ENCODE assay signal across 1 cellular context in the genomic region with DNA sequence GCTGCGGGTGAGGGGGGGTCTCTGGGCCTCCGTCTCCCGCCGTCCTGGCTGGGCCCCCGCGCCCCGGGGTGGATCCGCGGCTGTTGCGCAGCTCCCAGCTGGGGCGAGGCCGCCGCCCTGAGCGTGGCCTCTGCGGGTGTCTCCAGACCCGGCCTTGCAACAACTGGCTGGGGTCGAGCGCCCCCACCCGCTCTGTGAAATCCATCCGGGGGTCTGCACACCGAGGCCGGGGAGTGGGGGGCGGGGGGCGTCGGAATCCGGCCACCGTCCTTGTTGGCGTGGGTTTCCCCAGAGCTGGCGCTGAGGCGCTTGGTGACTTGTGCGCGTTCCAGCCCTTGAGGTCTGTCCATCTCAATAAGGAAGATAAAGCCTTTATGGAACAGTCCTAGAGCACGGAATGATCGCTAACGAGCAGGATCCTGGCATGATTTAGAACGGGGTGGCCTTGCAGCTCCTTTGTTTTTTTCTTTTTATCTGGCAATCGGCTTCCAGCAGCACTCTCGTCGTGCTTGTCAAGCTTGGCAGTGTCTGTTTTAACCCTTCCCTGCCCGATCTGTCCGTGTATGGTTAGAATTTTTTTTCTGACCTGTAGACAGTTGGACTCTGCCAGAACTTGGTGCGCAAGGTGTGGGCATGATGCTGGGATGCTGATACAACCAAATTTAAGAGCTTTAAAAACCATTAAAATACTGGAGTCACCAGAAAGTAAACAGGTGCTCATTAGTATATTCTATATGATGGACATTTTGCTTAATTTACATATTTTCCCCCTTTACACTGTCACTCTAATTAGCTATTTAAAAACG.
TF ChIP-seq lines count a peak whose summit lies in the region.

No MANE protein-coding gene starts in this region.

TF ChIP-seq in HepG2, 621 proteins besides CTCF, POLR2A, EP300 and RAD21 (continued from another document and continues in another):
- TF ChIP-seq, protein P1, sequence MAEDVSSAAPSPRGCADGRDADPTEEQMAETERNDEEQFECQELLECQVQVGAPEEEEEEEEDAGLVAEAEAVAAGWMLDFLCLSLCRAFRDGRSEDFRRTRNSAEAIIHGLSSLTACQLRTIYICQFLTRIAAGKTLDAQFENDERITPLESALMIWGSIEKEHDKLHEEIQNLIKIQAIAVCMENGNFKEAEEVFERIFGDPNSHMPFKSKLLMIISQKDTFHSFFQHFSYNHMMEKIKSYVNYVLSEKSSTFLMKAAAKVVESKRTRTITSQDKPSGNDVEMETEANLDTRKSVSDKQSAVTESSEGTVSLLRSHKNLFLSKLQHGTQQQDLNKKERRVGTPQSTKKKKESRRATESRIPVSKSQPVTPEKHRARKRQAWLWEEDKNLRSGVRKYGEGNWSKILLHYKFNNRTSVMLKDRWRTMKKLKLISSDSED (CRISPR knock-in tag; IDR thresholded peaks at IDR 0.05) = no peak
- TF ChIP-seq, protein P2, sequence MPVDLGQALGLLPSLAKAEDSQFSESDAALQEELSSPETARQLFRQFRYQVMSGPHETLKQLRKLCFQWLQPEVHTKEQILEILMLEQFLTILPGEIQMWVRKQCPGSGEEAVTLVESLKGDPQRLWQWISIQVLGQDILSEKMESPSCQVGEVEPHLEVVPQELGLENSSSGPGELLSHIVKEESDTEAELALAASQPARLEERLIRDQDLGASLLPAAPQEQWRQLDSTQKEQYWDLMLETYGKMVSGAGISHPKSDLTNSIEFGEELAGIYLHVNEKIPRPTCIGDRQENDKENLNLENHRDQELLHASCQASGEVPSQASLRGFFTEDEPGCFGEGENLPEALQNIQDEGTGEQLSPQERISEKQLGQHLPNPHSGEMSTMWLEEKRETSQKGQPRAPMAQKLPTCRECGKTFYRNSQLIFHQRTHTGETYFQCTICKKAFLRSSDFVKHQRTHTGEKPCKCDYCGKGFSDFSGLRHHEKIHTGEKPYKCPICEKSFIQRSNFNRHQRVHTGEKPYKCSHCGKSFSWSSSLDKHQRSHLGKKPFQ (CRISPR knock-in tag; IDR thresholded peaks at IDR 0.05; ENCODE audit: insufficient replicate concordance) = no peak
- TF ChIP-seq TCF7L2 (IDR thresholded peaks at IDR 0.05; ENCODE audit: low read depth, low read length) = no peak
- no peak for TF ChIP-seq HMG20A (CRISPR knock-in tag; IDR thresholded peaks at IDR 0.05; ENCODE audit: borderline replicate concordance)
- TF ChIP-seq ZNF782 (CRISPR knock-in tag; IDR thresholded peaks at IDR 0.05; ENCODE audit: borderline replicate concordance) = no peak
- TF ChIP-seq BORCS8-MEF2B (CRISPR knock-in tag; IDR thresholded peaks at IDR 0.05) = no peak
- TF ChIP-seq, protein P3, sequence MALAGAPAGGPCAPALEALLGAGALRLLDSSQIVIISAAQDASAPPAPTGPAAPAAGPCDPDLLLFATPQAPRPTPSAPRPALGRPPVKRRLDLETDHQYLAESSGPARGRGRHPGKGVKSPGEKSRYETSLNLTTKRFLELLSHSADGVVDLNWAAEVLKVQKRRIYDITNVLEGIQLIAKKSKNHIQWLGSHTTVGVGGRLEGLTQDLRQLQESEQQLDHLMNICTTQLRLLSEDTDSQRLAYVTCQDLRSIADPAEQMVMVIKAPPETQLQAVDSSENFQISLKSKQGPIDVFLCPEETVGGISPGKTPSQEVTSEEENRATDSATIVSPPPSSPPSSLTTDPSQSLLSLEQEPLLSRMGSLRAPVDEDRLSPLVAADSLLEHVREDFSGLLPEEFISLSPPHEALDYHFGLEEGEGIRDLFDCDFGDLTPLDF (CRISPR knock-in tag; IDR thresholded peaks at IDR 0.05) = no peak
- TF ChIP-seq, protein P4, sequence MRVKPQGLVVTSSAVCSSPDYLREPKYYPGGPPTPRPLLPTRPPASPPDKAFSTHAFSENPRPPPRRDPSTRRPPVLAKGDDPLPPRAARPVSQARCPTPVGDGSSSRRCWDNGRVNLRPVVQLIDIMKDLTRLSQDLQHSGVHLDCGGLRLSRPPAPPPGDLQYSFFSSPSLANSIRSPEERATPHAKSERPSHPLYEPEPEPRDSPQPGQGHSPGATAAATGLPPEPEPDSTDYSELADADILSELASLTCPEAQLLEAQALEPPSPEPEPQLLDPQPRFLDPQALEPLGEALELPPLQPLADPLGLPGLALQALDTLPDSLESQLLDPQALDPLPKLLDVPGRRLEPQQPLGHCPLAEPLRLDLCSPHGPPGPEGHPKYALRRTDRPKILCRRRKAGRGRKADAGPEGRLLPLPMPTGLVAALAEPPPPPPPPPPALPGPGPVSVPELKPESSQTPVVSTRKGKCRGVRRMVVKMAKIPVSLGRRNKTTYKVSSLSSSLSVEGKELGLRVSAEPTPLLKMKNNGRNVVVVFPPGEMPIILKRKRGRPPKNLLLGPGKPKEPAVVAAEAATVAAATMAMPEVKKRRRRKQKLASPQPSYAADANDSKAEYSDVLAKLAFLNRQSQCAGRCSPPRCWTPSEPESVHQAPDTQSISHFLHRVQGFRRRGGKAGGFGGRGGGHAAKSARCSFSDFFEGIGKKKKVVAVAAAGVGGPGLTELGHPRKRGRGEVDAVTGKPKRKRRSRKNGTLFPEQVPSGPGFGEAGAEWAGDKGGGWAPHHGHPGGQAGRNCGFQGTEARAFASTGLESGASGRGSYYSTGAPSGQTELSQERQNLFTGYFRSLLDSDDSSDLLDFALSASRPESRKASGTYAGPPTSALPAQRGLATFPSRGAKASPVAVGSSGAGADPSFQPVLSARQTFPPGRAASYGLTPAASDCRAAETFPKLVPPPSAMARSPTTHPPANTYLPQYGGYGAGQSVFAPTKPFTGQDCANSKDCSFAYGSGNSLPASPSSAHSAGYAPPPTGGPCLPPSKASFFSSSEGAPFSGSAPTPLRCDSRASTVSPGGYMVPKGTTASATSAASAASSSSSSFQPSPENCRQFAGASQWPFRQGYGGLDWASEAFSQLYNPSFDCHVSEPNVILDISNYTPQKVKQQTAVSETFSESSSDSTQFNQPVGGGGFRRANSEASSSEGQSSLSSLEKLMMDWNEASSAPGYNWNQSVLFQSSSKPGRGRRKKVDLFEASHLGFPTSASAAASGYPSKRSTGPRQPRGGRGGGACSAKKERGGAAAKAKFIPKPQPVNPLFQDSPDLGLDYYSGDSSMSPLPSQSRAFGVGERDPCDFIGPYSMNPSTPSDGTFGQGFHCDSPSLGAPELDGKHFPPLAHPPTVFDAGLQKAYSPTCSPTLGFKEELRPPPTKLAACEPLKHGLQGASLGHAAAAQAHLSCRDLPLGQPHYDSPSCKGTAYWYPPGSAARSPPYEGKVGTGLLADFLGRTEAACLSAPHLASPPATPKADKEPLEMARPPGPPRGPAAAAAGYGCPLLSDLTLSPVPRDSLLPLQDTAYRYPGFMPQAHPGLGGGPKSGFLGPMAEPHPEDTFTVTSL (CRISPR knock-in tag; IDR thresholded peaks at IDR 0.05; ENCODE audit: borderline replicate concordance) = no peak
- no peak; the same call in 1 of the 2 replicates for TF ChIP-seq ZSCAN31 (CRISPR knock-in tag; IDR thresholded peaks at IDR 0.05; ENCODE audit: low read depth)
- TF ChIP-seq, protein P5, sequence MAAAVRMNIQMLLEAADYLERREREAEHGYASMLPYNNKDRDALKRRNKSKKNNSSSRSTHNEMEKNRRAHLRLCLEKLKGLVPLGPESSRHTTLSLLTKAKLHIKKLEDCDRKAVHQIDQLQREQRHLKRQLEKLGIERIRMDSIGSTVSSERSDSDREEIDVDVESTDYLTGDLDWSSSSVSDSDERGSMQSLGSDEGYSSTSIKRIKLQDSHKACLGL (CRISPR knock-in tag; IDR thresholded peaks at IDR 0.05) = no peak; the same call in 1 of the 2 replicates
- TF ChIP-seq KMT2B (CRISPR knock-in tag; IDR thresholded peaks at IDR 0.05) = peak; percentile 12
- TF ChIP-seq ZNF282 (IDR thresholded peaks at IDR 0.05; ENCODE audit: partially characterized antibody) = no peak
- no peak for TF ChIP-seq GABPA (IDR thresholded peaks at IDR 0.05; ENCODE audit: low read depth, low read length)
- no peak for TF ChIP-seq GABPA (CRISPR knock-in tag; IDR thresholded peaks at IDR 0.05; ENCODE audit: low read depth)
- TF ChIP-seq ETV5 (CRISPR knock-in tag; IDR thresholded peaks at IDR 0.05; ENCODE audit: borderline replicate concordance) = no peak
- TF ChIP-seq ZNF558 (CRISPR knock-in tag; IDR thresholded peaks at IDR 0.05; ENCODE audit: borderline replicate concordance) = no peak
- no peak for TF ChIP-seq RBM22 (optimal IDR thresholded peaks at IDR 0.05; ENCODE audit: low read length)
- TF ChIP-seq CBFB (CRISPR knock-in tag; IDR thresholded peaks at IDR 0.05) = peak; percentile 43; the same call in 1 of the 2 replicates
- no peak for TF ChIP-seq JUNB (CRISPR knock-in tag; IDR thresholded peaks at IDR 0.05; ENCODE audit: borderline replicate concordance)
- TF ChIP-seq ZNF230 (CRISPR knock-in tag; IDR thresholded peaks at IDR 0.05) = no peak
- TF ChIP-seq ZNF138 (CRISPR knock-in tag; IDR thresholded peaks at IDR 0.05; ENCODE audit: low read depth) = no peak
- no peak for TF ChIP-seq GTF3A (CRISPR knock-in tag; conservative IDR thresholded peaks at IDR 0.05)
- TF ChIP-seq, protein P6, sequence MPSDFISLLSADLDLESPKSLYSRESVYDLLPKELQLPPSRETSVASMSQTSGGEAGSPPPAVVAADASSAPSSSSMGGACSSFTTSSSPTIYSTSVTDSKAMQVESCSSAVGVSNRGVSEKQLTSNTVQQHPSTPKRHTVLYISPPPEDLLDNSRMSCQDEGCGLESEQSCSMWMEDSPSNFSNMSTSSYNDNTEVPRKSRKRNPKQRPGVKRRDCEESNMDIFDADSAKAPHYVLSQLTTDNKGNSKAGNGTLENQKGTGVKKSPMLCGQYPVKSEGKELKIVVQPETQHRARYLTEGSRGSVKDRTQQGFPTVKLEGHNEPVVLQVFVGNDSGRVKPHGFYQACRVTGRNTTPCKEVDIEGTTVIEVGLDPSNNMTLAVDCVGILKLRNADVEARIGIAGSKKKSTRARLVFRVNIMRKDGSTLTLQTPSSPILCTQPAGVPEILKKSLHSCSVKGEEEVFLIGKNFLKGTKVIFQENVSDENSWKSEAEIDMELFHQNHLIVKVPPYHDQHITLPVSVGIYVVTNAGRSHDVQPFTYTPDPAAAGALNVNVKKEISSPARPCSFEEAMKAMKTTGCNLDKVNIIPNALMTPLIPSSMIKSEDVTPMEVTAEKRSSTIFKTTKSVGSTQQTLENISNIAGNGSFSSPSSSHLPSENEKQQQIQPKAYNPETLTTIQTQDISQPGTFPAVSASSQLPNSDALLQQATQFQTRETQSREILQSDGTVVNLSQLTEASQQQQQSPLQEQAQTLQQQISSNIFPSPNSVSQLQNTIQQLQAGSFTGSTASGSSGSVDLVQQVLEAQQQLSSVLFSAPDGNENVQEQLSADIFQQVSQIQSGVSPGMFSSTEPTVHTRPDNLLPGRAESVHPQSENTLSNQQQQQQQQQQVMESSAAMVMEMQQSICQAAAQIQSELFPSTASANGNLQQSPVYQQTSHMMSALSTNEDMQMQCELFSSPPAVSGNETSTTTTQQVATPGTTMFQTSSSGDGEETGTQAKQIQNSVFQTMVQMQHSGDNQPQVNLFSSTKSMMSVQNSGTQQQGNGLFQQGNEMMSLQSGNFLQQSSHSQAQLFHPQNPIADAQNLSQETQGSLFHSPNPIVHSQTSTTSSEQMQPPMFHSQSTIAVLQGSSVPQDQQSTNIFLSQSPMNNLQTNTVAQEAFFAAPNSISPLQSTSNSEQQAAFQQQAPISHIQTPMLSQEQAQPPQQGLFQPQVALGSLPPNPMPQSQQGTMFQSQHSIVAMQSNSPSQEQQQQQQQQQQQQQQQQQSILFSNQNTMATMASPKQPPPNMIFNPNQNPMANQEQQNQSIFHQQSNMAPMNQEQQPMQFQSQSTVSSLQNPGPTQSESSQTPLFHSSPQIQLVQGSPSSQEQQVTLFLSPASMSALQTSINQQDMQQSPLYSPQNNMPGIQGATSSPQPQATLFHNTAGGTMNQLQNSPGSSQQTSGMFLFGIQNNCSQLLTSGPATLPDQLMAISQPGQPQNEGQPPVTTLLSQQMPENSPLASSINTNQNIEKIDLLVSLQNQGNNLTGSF (CRISPR knock-in tag; IDR thresholded peaks at IDR 0.05) = no peak
- 0 out of 2 replicates have a peak, but pooled peaks have one; percentile 21 for TF ChIP-seq ISL2 (CRISPR knock-in tag; IDR thresholded peaks at IDR 0.05)
- no peak for TF ChIP-seq ZNF766 (CRISPR knock-in tag; IDR thresholded peaks at IDR 0.05; ENCODE audit: borderline replicate concordance)
- peak; percentile 43; the same call in 1 of the 2 replicates for TF ChIP-seq SMAD9 (CRISPR knock-in tag; IDR thresholded peaks at IDR 0.05)
- TF ChIP-seq RXRB (CRISPR knock-in tag; IDR thresholded peaks at IDR 0.05; ENCODE audit: borderline replicate concordance) = no peak
- no peak for TF ChIP-seq ZNF34 (CRISPR knock-in tag; IDR thresholded peaks at IDR 0.05; ENCODE audit: borderline replicate concordance)
- TF ChIP-seq ZNF607 (CRISPR knock-in tag; IDR thresholded peaks at IDR 0.05; ENCODE audit: borderline replicate concordance) = no peak
- TF ChIP-seq PPARG (CRISPR knock-in tag; conservative IDR thresholded peaks at IDR 0.05) = no peak
- TF ChIP-seq TBP (CRISPR knock-in tag; IDR thresholded peaks at IDR 0.05) = no peak
- TF ChIP-seq, protein P7, sequence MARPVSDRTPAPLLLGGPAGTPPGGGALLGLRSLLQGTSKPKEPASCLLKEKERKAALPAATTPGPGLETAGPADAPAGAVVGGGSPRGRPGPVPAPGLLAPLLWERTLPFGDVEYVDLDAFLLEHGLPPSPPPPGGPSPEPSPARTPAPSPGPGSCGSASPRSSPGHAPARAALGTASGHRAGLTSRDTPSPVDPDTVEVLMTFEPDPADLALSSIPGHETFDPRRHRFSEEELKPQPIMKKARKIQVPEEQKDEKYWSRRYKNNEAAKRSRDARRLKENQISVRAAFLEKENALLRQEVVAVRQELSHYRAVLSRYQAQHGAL (CRISPR knock-in tag; IDR thresholded peaks at IDR 0.05; ENCODE audit: not compliant biosample characterization) = no peak
- TF ChIP-seq, protein P8, sequence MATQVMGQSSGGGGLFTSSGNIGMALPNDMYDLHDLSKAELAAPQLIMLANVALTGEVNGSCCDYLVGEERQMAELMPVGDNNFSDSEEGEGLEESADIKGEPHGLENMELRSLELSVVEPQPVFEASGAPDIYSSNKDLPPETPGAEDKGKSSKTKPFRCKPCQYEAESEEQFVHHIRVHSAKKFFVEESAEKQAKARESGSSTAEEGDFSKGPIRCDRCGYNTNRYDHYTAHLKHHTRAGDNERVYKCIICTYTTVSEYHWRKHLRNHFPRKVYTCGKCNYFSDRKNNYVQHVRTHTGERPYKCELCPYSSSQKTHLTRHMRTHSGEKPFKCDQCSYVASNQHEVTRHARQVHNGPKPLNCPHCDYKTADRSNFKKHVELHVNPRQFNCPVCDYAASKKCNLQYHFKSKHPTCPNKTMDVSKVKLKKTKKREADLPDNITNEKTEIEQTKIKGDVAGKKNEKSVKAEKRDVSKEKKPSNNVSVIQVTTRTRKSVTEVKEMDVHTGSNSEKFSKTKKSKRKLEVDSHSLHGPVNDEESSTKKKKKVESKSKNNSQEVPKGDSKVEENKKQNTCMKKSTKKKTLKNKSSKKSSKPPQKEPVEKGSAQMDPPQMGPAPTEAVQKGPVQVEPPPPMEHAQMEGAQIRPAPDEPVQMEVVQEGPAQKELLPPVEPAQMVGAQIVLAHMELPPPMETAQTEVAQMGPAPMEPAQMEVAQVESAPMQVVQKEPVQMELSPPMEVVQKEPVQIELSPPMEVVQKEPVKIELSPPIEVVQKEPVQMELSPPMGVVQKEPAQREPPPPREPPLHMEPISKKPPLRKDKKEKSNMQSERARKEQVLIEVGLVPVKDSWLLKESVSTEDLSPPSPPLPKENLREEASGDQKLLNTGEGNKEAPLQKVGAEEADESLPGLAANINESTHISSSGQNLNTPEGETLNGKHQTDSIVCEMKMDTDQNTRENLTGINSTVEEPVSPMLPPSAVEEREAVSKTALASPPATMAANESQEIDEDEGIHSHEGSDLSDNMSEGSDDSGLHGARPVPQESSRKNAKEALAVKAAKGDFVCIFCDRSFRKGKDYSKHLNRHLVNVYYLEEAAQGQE (IDR thresholded peaks at IDR 0.05; ENCODE audit: borderline replicate concordance in 1 of 2, low read depth in 1 of 2, low read length in 2 of 2) = no peak
